19 cellular contexts compared by ENCODE assay signal in genomic region chr12:544142-544541, GRCh38.
"Had no signal": no experiment of that assay in that cellular context is flagged by ENCODE, and none has a peak within 500 bp of the region (broad histone marks: within the 10 kb centered on the region; RNA-seq: fewer than 3 reads in every experiment).

No MANE protein-coding gene starts in this region.

- H3K27me3 ChIP-seq: ovary, tibial artery, upper lobe of right lung, vagina had no signal

- ATAC-seq: gastrocnemius medialis, left ventricle myocardium superior, right cardiac atrium, upper lobe of right lung had no signal

- H3K9me3 ChIP-seq: esophagus muscularis mucosa, gastrocnemius medialis, ovary, tibial artery, upper lobe of right lung, vagina had no signal

- H3K4me3 ChIP-seq: esophagus muscularis mucosa, gastrocnemius medialis, ovary, tibial artery, upper lobe of right lung, vagina had no signal

- H3K27me3 Mint-ChIP-seq: progenitor cell of endocrine pancreas had no signal

- H3K9me3 Mint-ChIP-seq: immature natural killer cell, nephron had no signal

- H3K4me1 ChIP-seq: gastrocnemius medialis had no signal

- H3K27ac ChIP-seq: epithelial cell of prostate, esophagus muscularis mucosa, gastrocnemius medialis, ovary, tibial artery, upper lobe of right lung, vagina had no signal

- H3K36me3 ChIP-seq: gastrocnemius medialis, ovary, upper lobe of right lung, vagina had no signal

- DNase-seq: cortex of kidney; effector memory CD4-positive, alpha-beta T cell; gastrocnemius medialis; immature natural killer cell; left ventricle myocardium superior; mesendoderm; naive B cell; ovary; right cardiac atrium; small intestine; stimulated activated CD4-positive, alpha-beta T cell treated with anti-CD3 and anti-CD28 coated beads, Interleukin-2, amount 100 ng/mL, for 48 hours; stimulated activated naive CD4-positive, alpha-beta T cell treated with Interleukin-2 at 50 U/mL for 16 hours; tibial artery; upper lobe of right lung had no signal

- H3K27ac Mint-ChIP-seq: progenitor cell of endocrine pancreas had no signal
